8 cellular contexts compared by ENCODE assay signal in the genomic region with DNA sequence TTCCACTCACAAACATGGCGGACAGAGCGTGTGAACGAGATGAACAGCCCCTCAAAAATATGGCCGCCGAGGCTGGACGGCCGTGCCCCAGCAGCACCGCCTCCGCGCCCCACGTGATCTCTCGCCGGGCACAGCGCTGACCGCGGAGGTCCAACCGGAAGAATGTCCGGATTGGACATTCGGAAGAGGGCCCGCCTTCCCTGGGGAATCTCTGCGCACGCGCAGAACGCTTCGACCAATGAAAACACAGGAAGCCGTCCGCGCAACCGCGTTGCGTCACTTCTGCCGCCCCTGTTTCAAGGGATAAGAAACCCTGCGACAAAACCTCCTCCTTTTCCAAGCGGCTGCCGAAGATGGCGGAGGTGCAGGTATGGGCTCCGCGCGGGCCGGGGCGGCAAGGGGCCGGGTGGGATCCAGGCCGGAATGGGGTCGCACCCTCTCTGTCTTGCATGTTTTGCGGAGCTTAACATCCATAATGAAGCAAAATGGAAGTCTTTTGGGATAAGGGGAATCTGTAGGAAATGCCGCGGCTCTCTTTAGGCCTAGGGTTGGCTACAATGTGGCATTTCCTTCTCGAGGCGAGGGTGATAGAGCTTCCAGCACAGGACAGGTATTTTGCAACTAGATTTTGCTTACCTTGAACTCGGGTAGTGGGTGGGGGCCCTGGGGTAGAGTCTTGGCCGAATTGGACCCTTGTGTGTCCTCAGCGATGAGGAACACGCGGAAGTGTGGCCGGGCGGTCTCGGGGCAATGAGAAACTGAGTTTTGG. TPM values are rescaled to one million over a fixed set of nuclear protein-coding genes. Genes with fewer than 3 reads are reported as not detected.
A peak's percentile ranks its signal among the peaks of the same experiment; 100 is the strongest.
DNase-seq lines count a peak whose midpoint lies in the region; TF ChIP-seq lines count a peak whose summit lies in the region.

Gene RPL13A, plus strand, starts transcription at position 332 of the 769 bp plus-strand sequence. Its CDS starts 22 bp downstream, at position 354.

- H3K56ac ChIP-seq in H9 (ENCODE audit: insufficient read length, low read depth, low read length): peak within 1 kb of the TSS; percentile 91

- no peak within 1 kb of the TSS for H2BK20ac ChIP-seq in H9 (ENCODE audit: low read depth, low read length, poor library complexity, severe bottlenecking)

- peak within 1 kb of the TSS; percentile 99 for H3K14ac ChIP-seq in H9 (ENCODE audit: insufficient read depth, low read length)

- H3K4ac ChIP-seq in H9 (ENCODE audit: low read depth, low read length): peak within 1 kb of the TSS; percentile 44; the same call in 1 of the 2 replicates

- H4K91ac ChIP-seq in H9 (ENCODE audit: insufficient read length, low read depth, low read length): peak within 1 kb of the TSS; percentile 49

- peak; percentile 98 for DNase-seq in ELR (ENCODE audit: low read depth)
- DNase-seq in H9: peak; percentile 100
- DNase-seq in MG63: peak; percentile 99
- peak; percentile 95 for DNase-seq in SHP77 treated with DMSO at 0.1 percent for 48 hours (lab: John Stamatoyannopoulos, UW)
- peak; percentile 100 for DNase-seq in activated effector memory CD4-positive, alpha-beta T cell treated with anti-CD3 and anti-CD28 coated beads, Interleukin-2, amount 50 U/mL, for 16 hours
- DNase-seq in fibroblast of the aortic adventitia (ENCODE audit: low read depth): peak; percentile 100

- H3T11ph ChIP-seq in H9 (ENCODE audit: low read length): no peak within 1 kb of the TSS

- peak within 1 kb of the TSS; percentile 100 for H3K4me2 ChIP-seq in H9 (ENCODE audit: insufficient read depth, insufficient read length, low read length)

- H3K23me2 ChIP-seq in H9 (ENCODE audit: insufficient read length, low read depth, low read length, poor library complexity, severe bottlenecking): peaks cover 13% of the 10 kb centered on the region

- TF ChIP-seq CTCF in H9 (conservative IDR thresholded peaks at IDR 0.05) (no peak), fibroblast of the aortic adventitia (IDR thresholded peaks at IDR 0.05; ENCODE audit: insufficient read depth, low read length) (no peak), nephron (IDR thresholded peaks at IDR 0.05; ENCODE audit: unreplicated experiment in 3 of 3) (no peak)

- no peak within 1 kb of the TSS for H2BK12ac ChIP-seq in H9 (ENCODE audit: insufficient read length, low read depth, low read length)

- no peak within 1 kb of the TSS for H3K23ac ChIP-seq in H9 (ENCODE audit: insufficient read length, low read depth, low read length)

- H3K79me2 ChIP-seq in H9 (ENCODE audit: insufficient read depth, low read length): peaks cover 18% of the 10 kb centered on the region

- peaks cover 13 to 20% of the 10 kb centered on the region in 2 experiments for H3K4me1 Mint-ChIP-seq in H9
- peaks cover 20% of the 10 kb centered on the region for H3K4me1 Mint-ChIP-seq in nephron
- H3K4me1 Mint-ChIP-seq in stimulated activated naive CD8-positive, alpha-beta T cell treated with anti-CD3 and anti-CD28 coated beads, Interleukin-15, Interleukin-2, amounts not matched to agents 100 ng/mL and 50 ng/mL, for 24 hours (ENCODE audit: low read depth): peaks cover 57% of the 10 kb centered on the region

- H3K27ac Mint-ChIP-seq in H9 (peak within 1 kb of the TSS; percentile 99 to 100 (median 100)), nephron (peak within 1 kb of the TSS; percentile 86 to 95 (median 90))
- peak within 1 kb of the TSS; percentile 100 for H3K27ac Mint-ChIP-seq in stimulated activated naive CD8-positive, alpha-beta T cell treated with anti-CD3 and anti-CD28 coated beads, Interleukin-15, Interleukin-2, amounts not matched to agents 100 ng/mL and 50 ng/mL, for 24 hours

- H3K9me3 Mint-ChIP-seq in H9 (peaks cover 12 to 14% of the 10 kb centered on the region in 2 experiments; a peak in 4 of 5 replicates), nephron (no peaks in the 10 kb centered on the region)
- H3K9me3 Mint-ChIP-seq in stimulated activated naive CD8-positive, alpha-beta T cell treated with anti-CD3 and anti-CD28 coated beads, Interleukin-15, Interleukin-2, amounts not matched to agents 100 ng/mL and 50 ng/mL, for 24 hours: no peaks in the 10 kb centered on the region

- peak within 1 kb of the TSS; percentile 100 for H3K9ac ChIP-seq in H9 (ENCODE audit: extremely low read depth, insufficient read length, low read length)

- H3K36me3 Mint-ChIP-seq in H9 (ENCODE audit: insufficient read depth in 1 of 3, low read depth in 3 of 3) (peaks cover 48 to 50% (median 49%) of the 10 kb centered on the region in 3 experiments), nephron (ENCODE audit: low read depth) (peaks cover 42% of the 10 kb centered on the region)
- peaks cover 69% of the 10 kb centered on the region for H3K36me3 Mint-ChIP-seq in stimulated activated naive CD8-positive, alpha-beta T cell treated with anti-CD3 and anti-CD28 coated beads, Interleukin-15, Interleukin-2, amounts not matched to agents 100 ng/mL and 50 ng/mL, for 24 hours (ENCODE audit: low read depth)

- no peak within 1 kb of the TSS for H2BK120ac ChIP-seq in H9 (ENCODE audit: low read depth, low read length, poor library complexity, severe bottlenecking)

- H3K27me3 ChIP-seq in H9 (ENCODE audit: insufficient read depth, low read length) (no peaks in the 10 kb centered on the region), MG63 (peaks cover 4% of the 10 kb centered on the region; the same call in 1 of the 2 replicates)

- peak within 1 kb of the TSS; percentile 27 for H2AK5ac ChIP-seq in H9 (ENCODE audit: insufficient read length, low read length)

- H2BK5ac ChIP-seq in H9 (ENCODE audit: insufficient read length, low read length): peak within 1 kb of the TSS; percentile 97

- peak within 1 kb of the TSS; percentile 59 for H3K27ac ChIP-seq in H9 (ENCODE audit: insufficient read length, low read depth, low read length)

- H2BK15ac ChIP-seq in H9 (ENCODE audit: low read depth, low read length): no peak within 1 kb of the TSS

- H3K4me3 Mint-ChIP-seq in H9 (peak within 1 kb of the TSS; percentile 91 to 96), nephron (peak within 1 kb of the TSS; percentile 97 to 99 (median 99))
- peak within 1 kb of the TSS; percentile 100 for H3K4me3 Mint-ChIP-seq in stimulated activated naive CD8-positive, alpha-beta T cell treated with anti-CD3 and anti-CD28 coated beads, Interleukin-15, Interleukin-2, amounts not matched to agents 100 ng/mL and 50 ng/mL, for 24 hours

- H3K9me3 ChIP-seq in H9 (ENCODE audit: control insufficient read depth, low read depth, low read length): no peaks in the 10 kb centered on the region
- peaks cover 9% of the 10 kb centered on the region for H3K9me3 ChIP-seq in MG63

- no peak within 1 kb of the TSS for H2AFZ ChIP-seq in H9 (ENCODE audit: low read length)

- H4K8ac ChIP-seq in H9 (replicated peaks; ENCODE audit: insufficient read length, low read depth, low read length): no peak within 1 kb of the TSS

- peak within 1 kb of the TSS; percentile 91 for H4K5ac ChIP-seq in H9 (ENCODE audit: insufficient read length, low read depth, low read length)

- H3K4me1 ChIP-seq in H9 (ENCODE audit: insufficient read depth, low read length): no peaks in the 10 kb centered on the region

- no CpG with 5 or more reads among the region's 57 CpGs for WGBS in H9 (ENCODE audit: extremely low coverage, insufficient read length, low lambda C conversion rate)

- peak within 1 kb of the TSS; percentile 91 for H3K18ac ChIP-seq in H9 (ENCODE audit: insufficient read length, low read depth, low read length)

- H3K36me3 ChIP-seq in MG63: peaks cover 50% of the 10 kb centered on the region

- H3K4me3 ChIP-seq in MG63 (peak within 1 kb of the TSS; percentile 99), fibroblast of the aortic adventitia (ENCODE audit: low read depth, low read length) (peak within 1 kb of the TSS; percentile 97)

- H3K79me1 ChIP-seq in H9 (ENCODE audit: insufficient read depth, low read depth, low read length, poor library complexity, severe bottlenecking): no peaks in the 10 kb centered on the region

- peaks cover 11% of the 10 kb centered on the region; the same call in 1 of the 2 replicates for H3K27me3 Mint-ChIP-seq in H9 (ENCODE audit: low read depth)
- H3K27me3 Mint-ChIP-seq in nephron (ENCODE audit: low read depth): no peaks in the 10 kb centered on the region
- peaks cover 6% of the 10 kb centered on the region for H3K27me3 Mint-ChIP-seq in stimulated activated naive CD8-positive, alpha-beta T cell treated with anti-CD3 and anti-CD28 coated beads, Interleukin-15, Interleukin-2, amounts not matched to agents 100 ng/mL and 50 ng/mL, for 24 hours

- H4K20me1 ChIP-seq in H9 (ENCODE audit: control insufficient read depth, insufficient read depth, insufficient read length): no peaks in the 10 kb centered on the region

RNA-seq across cellular contexts. Expression of gene RPL13A, which starts in this region (rescaled TPM):
- total RNA-seq in H9 (2021) (3,286 and 3,356 TPM in 2 replicates), fibroblast of the aortic adventitia (ENCODE audit: low replicate concordance) (2,039 and 2,642 TPM in 2 replicates)
- 1,730 and 3,823 TPM in 2 replicates for total RNA-seq in MG63 (2014; rRNA removed; shearing (Covaris generic); ENCODE audit: low replicate concordance)

Comparison
In these comparisons a context has a peak if more than half of its experiments do, and no peak if none do; other contexts are left out.
1. Peak in every context shown above with its lines: DNase-seq, H3K4me3 ChIP-seq and H3K27ac ChIP-seq.